Comparison of ENCODE assay signal across 12 cellular contexts in genomic region chr14:67704018-67704417, GRCh38. TPM values are rescaled to one million over a fixed set of nuclear protein-coding genes. Genes with fewer than 3 reads are reported as not detected.
A peak's percentile ranks its signal among the peaks of the same experiment; 100 is the strongest.
DNase-seq lines count a peak whose midpoint lies in the region; ATAC-seq, FAIRE-seq and TF ChIP-seq lines count a peak whose summit lies in the region.
"Had no signal": no experiment of that assay in that cellular context is flagged by ENCODE, and none has a peak within 500 bp of the region (broad histone marks: within the 10 kb centered on the region; RNA-seq: fewer than 3 reads in every experiment).

No MANE protein-coding gene starts in this region.

- POLR2A ChIA-PET in H1 (lab: Charles Lee; ENCODE audit: partially characterized antibody): interaction anchor here (0.8 to 2.5 kb wide), 4 partner anchors 9 to 163 kb away, joined by 3 to 13 read pairs (median 5); partner anchors contain the start of gene RDH11
- POLR2A ChIA-PET in Caco-2 (lab: Charles Lee): interaction anchor here (0.6 to 1.5 kb wide), 5 partner anchors 8 to 104 kb away, joined by 4 to 8 read pairs (median 5); partner anchors contain the start of genes PIGH and RDH11

- no peak overlapping the region for H2BK15ac ChIP-seq in H1 (ENCODE audit: low read length)

- WGBS in H1 (ENCODE audit: extremely low coverage in 1 of 2, insufficient coverage in 1 of 2, insufficient read length in 1 of 2, insufficient replicate concordance in 2 of 2, low coverage in 1 of 2, low lambda C conversion rate in 2 of 2, missing lambda C conversion rate in 1 of 2), 2 experiments: 68% methylated on average over 3 of the region's 3 CpGs; no CpG with 5 or more reads in 1 of the 2 experiments

- no peak overlapping the region for H2AK5ac ChIP-seq in H1 (ENCODE audit: low read depth, low read length)

- TF ChIP-seq CTCF in 22Rv1 (IDR thresholded peaks at IDR 0.05) (no peak), OCI-LY3 (IDR thresholded peaks at IDR 0.05; ENCODE audit: low read depth, low read length) (no peak), H1 (IDR thresholded peaks at IDR 0.05; ENCODE audit: control extremely low read depth in 1 of 3, insufficient read depth in 1 of 3, low read depth in 1 of 3, low read length in 3 of 3) (no peak), Caco-2 (IDR thresholded peaks at IDR 0.05; ENCODE audit: insufficient read depth in 1 of 2, low read depth in 1 of 2, low read length in 1 of 2, severe bottlenecking in 1 of 2, unreplicated experiment in 1 of 2) (no peak)

- H3K4ac ChIP-seq in H1 (replicated peaks; ENCODE audit: insufficient read length, low read depth, low read length): no peak overlapping the region

- CTCF ChIA-PET in H1 (lab: Charles Lee; ENCODE audit: partially characterized antibody) (interaction anchor here (0.6 to 6.7 kb wide), 56 partner anchors 9 to 1213 kb away, joined by 3 to 147 read pairs (median 4); partner anchors contain the start of genes ARG2, ATP6V1D, EIF2S1 and PIGH), Caco-2 (lab: Charles Lee) (interaction anchor here (0.6 to 2.2 kb wide), 29 partner anchors 9 to 1345 kb away, joined by 3 to 40 read pairs (median 5); partner anchors contain the start of genes ARG2, PIGH, PLEKHH1 and RDH11)

- H3K27ac Mint-ChIP-seq in Caco-2 (ENCODE audit: unreplicated experiment): no peak overlapping the region

- no peaks in the 10 kb centered on the region for H3K9me3 Mint-ChIP-seq in Caco-2 (ENCODE audit: unreplicated experiment)

- H3K4me3 ChIP-seq in OCI-LY3 (ENCODE audit: low read length) (peak overlapping the region; percentile 47), H1 (ENCODE audit: extremely low read depth in 1 of 4, insufficient read depth in 2 of 4, low read depth in 3 of 4, low read length in 4 of 4) (no peak overlapping the region), Caco-2 (ENCODE audit: low read depth, low read length) (no peak overlapping the region), H7 (ENCODE audit: insufficient read depth, low read depth, low read length) (no peak overlapping the region)
- H3K4me3 ChIP-seq: GM23248 had no signal

- H3K4me2 ChIP-seq in OCI-LY3 (ENCODE audit: low read length) (peak overlapping the region; percentile 63), H1 (ENCODE audit: insufficient read depth in 1 of 2, low read depth in 2 of 2, low read length in 2 of 2) (no peak overlapping the region)

- H4K91ac ChIP-seq in H1 (replicated peaks; ENCODE audit: insufficient read length, low read length): no peak overlapping the region

- no peaks in the 10 kb centered on the region for H3K27me3 Mint-ChIP-seq in Caco-2 (ENCODE audit: insufficient read depth, unreplicated experiment)

- H3K9ac ChIP-seq in OCI-LY3 (ENCODE audit: low read length) (peak overlapping the region; percentile 12; the same call in 1 of the 2 replicates), H1 (replicated peaks in 1 of 4; ENCODE audit: extremely low read depth in 1 of 4, low read depth in 3 of 4, low read length in 3 of 4) (no peak overlapping the region)
- H3K9ac ChIP-seq: GM23248 had no signal

- intact Hi-C loops in Caco-2 (cut with micrococcal nuclease; ENCODE audit: unreplicated experiment): loop anchor here (1.0 to 5.0 kb wide), 6 partner anchors 37 to 277 kb away; partner anchors contain the start of gene ARG2

- no TSS peak for BruUV-seq in Caco-2 (replicated peaks; lab: Mats Ljungman, UMichigan)

- H3K27ac ChIP-seq in 22Rv1: peak overlapping the region; percentile 51
- H3K27ac ChIP-seq in OCI-LY3 (ENCODE audit: low read length): no peak overlapping the region
- H3K27ac ChIP-seq in H1 (ENCODE audit: low read depth, low read length): no peak overlapping the region
- H3K27ac ChIP-seq: GM23248 had no signal

- TF ChIP-seq RAD21 in H1 (IDR thresholded peaks at IDR 0.05 in 1 of 2, conservative IDR thresholded peaks at IDR 0.05 in 1 of 2; ENCODE audit: low read depth in 2 of 2, low read length in 2 of 2): no peak

- H4K20me1 ChIP-seq in OCI-LY3 (ENCODE audit: insufficient read depth, low read length) (no peaks in the 10 kb centered on the region), H1 (replicated peaks in 1 of 2; ENCODE audit: control insufficient read depth in 1 of 2, insufficient read depth in 2 of 2, low read length in 2 of 2) (no peaks in the 10 kb centered on the region)

- H3K23ac ChIP-seq in H1 (ENCODE audit: insufficient read length): no peak overlapping the region

- no peak overlapping the region for H3K56ac ChIP-seq in H1 (replicated peaks; ENCODE audit: insufficient read length, low read depth, low read length)

- DNase-seq in H1 (ENCODE audit: low read depth in 1 of 2, low spot score in 2 of 2) (no peak), medulla oblongata (ENCODE audit: extremely low spot score) (peak; percentile 22), Caco-2 (no peak), GM12892 (ENCODE audit: insufficient read length) (no peak), H7 (no peak)
- DNase-seq: Right ventricle myocardium superior had no signal

- no peak overlapping the region for H3K4me3 Mint-ChIP-seq in Caco-2 (ENCODE audit: unreplicated experiment)

- H4K5ac ChIP-seq in H1 (ENCODE audit: insufficient read length, low read depth, low read length): no peak overlapping the region

- no peak overlapping the region for H2BK120ac ChIP-seq in H1 (replicated peaks; ENCODE audit: low read depth, low read length)

- FAIRE-seq in H1 (lab: Jason Lieb, UNC) (peak; percentile 24), GM12892 (lab: Jason Lieb, UNC) (no peak)
- FAIRE-seq: D721Med had no signal

- no peak for TF ChIP-seq EP300 in H1 (IDR thresholded peaks at IDR 0.05; ENCODE audit: borderline replicate concordance in 1 of 2, low read depth in 2 of 2, low read length in 2 of 2)

- H3K36me3 ChIP-seq in OCI-LY3 (replicated peaks; ENCODE audit: low read depth, low read length) (no peaks in the 10 kb centered on the region), H1 (ENCODE audit: control insufficient read depth in 2 of 4, insufficient read depth in 4 of 4, low read length in 3 of 4) (no peaks in the 10 kb centered on the region), Caco-2 (ENCODE audit: control insufficient read depth, insufficient read depth, low read length) (no peaks in the 10 kb centered on the region), H7 (replicated peaks; ENCODE audit: control insufficient read depth, insufficient read depth, low read length) (no peaks in the 10 kb centered on the region)

- H2AFZ ChIP-seq in OCI-LY3 (ENCODE audit: low read depth, low read length) (peak overlapping the region; percentile 99), H1 (ENCODE audit: low read length) (no peak overlapping the region)
- H2AFZ ChIP-seq: GM23248 had no signal

- H3K9me3 ChIP-seq in OCI-LY3 (ENCODE audit: insufficient read depth, low read length) (peaks cover 8% of the 10 kb centered on the region; the same call in 1 of the 2 replicates), H1 (ENCODE audit: insufficient read depth in 2 of 2, low read depth in 1 of 2, low read length in 1 of 2) (peaks cover 6 to 9% of the 10 kb centered on the region in 2 experiments; a peak in 2 of 4 replicates), Caco-2 (no peaks in the 10 kb centered on the region)

- no peak for ATAC-seq in HG03135 (IDR thresholded peaks at IDR 0.05; ENCODE audit: unreplicated experiment)

- TF ChIP-seq POLR2A in H1 (IDR thresholded peaks at IDR 0.05; ENCODE audit: control extremely low read depth in 1 of 2, low read depth in 2 of 2, low read length in 2 of 2) (no peak), GM12892 (IDR thresholded peaks at IDR 0.05; ENCODE audit: low read depth, low read length) (no peak)

- H3K4me1 ChIP-seq in OCI-LY3 (ENCODE audit: low read length): peaks cover 9% of the 10 kb centered on the region
- no peaks in the 10 kb centered on the region for H3K4me1 ChIP-seq in H1 (replicated peaks in 1 of 4; ENCODE audit: control insufficient read depth in 3 of 4, insufficient read depth in 4 of 4, low read length in 3 of 4)
- no peaks in the 10 kb centered on the region for H3K4me1 ChIP-seq in Caco-2

- H3K23me2 ChIP-seq in H1 (ENCODE audit: low read depth, low read length): no peaks in the 10 kb centered on the region

- H3K14ac ChIP-seq in H1 (ENCODE audit: insufficient read length): no peak overlapping the region

- H3K79me2 ChIP-seq in OCI-LY3 (ENCODE audit: low read length) (no peaks in the 10 kb centered on the region), H1 (ENCODE audit: control insufficient read depth in 1 of 2, insufficient read depth in 2 of 2, low read length in 2 of 2) (no peaks in the 10 kb centered on the region)

- no peaks in the 10 kb centered on the region for H3K4me1 Mint-ChIP-seq in Caco-2 (ENCODE audit: low read depth, unreplicated experiment)

- no peaks in the 10 kb centered on the region for H3K27me3 ChIP-seq in OCI-LY3 (ENCODE audit: low read depth, low read length)
- no peaks in the 10 kb centered on the region for H3K27me3 ChIP-seq in H1 (replicated peaks in 1 of 4; ENCODE audit: control insufficient read depth in 3 of 4, extremely low read depth in 1 of 4, insufficient read depth in 3 of 4, low read length in 3 of 4)
- H3K27me3 ChIP-seq in Caco-2 (replicated peaks; ENCODE audit: control insufficient read depth, insufficient read depth, low read length): no peaks in the 10 kb centered on the region
- H3K27me3 ChIP-seq in H7 (ENCODE audit: control insufficient read depth, insufficient read depth, low read length): no peaks in the 10 kb centered on the region

- no peak overlapping the region for H2BK20ac ChIP-seq in H1 (ENCODE audit: low read length)

- H3K36me3 Mint-ChIP-seq in Caco-2 (ENCODE audit: insufficient read depth, unreplicated experiment): no peaks in the 10 kb centered on the region

- no peak overlapping the region for H2BK5ac ChIP-seq in H1 (ENCODE audit: low read depth, low read length)

- H3K18ac ChIP-seq in H1 (ENCODE audit: extremely low read depth, low read length): no peak overlapping the region

- H2BK12ac ChIP-seq in H1 (ENCODE audit: low read depth, low read length): no peak overlapping the region

- no peaks in the 10 kb centered on the region for H3K79me1 ChIP-seq in H1 (ENCODE audit: low read depth, low read length)

- no peak overlapping the region for H4K8ac ChIP-seq in H1 (ENCODE audit: extremely low read depth, insufficient read depth, low read length)

RNA-seq across cellular contexts. Expression of gene RDH12, which starts 2.3 kb away (rescaled TPM):
- 1.1 and 1.2 TPM in 2 replicates for total RNA-seq in H1 (2021; fragmentation: NEBNext Ultra II Directional; extraction: Animal tissue kit (Norgen Biotek cat#: 25700))
- 1.3 and 1.5 TPM in 2 replicates for polyA plus RNA-seq in H1 (2011; rRNA removed)
- 2.3 TPM for polyA plus RNA-seq in H1 (2011; cell fraction: cytosol; rRNA removed)
- polyA plus RNA-seq in H1 (2011; cell fraction: nucleus; rRNA removed): 1.3 TPM
- polyA plus RNA-seq in H1 (2012, experiment 1 of 2): 0.83 to 1.6 TPM (median 1.2 TPM) in 4 replicates
- polyA plus RNA-seq in H1 (2012, experiment 2 of 2): 1.3 TPM
- polyA plus RNA-seq in H1 (2013, experiment 1 of 2): 1.3 TPM
- polyA plus RNA-seq in H1 (2013, experiment 2 of 2): 1.6 TPM
- 1.1 and 1.4 TPM in 2 replicates for polyA minus RNA-seq in H1 (2011; rRNA and poly(A)+ RNA removed)
- polyA minus RNA-seq in H1 (2011; cell fraction: cytosol; rRNA and poly(A)+ RNA removed): not detected
- 1.8 TPM for polyA minus RNA-seq in H1 (2011; cell fraction: nucleus; rRNA and poly(A)+ RNA removed)
- 0.28 TPM in 1 of 2 replicates, not detected in the other for total RNA-seq in Caco-2 (2022)
- polyA plus RNA-seq in GM12892 (2012; ENCODE audit: missing spikeins): not detected
- total RNA-seq in H7 (2014; rRNA removed; shearing (Covaris generic)): 0.48 and 1.1 TPM in 2 replicates
- total RNA-seq: GM23248; Right ventricle myocardium superior; T-helper 1 cell treated with Interleukin-12 subunit alpha and Interleukin-12 subunit beta and Interleukin-4 antibody, amounts not matched to agents 30 ng/mL and 1 ng/mL, for 36 hours had no signal
- polyA plus RNA-seq: GM23248 had no signal

RNA-seq across cellular contexts. Expression of gene RDH11, which starts 8.5 kb away (rescaled TPM):
- 104 and 112 TPM in 2 replicates for total RNA-seq in H1 (2021; fragmentation: NEBNext Ultra II Directional; extraction: Animal tissue kit (Norgen Biotek cat#: 25700))
- polyA plus RNA-seq in H1 (2011; rRNA removed): 70.6 and 117 TPM in 2 replicates
- 119 TPM for polyA plus RNA-seq in H1 (2011; cell fraction: cytosol; rRNA removed)
- polyA plus RNA-seq in H1 (2011; cell fraction: nucleus; rRNA removed): 102 TPM
- 114 to 133 TPM (median 126 TPM) in 4 replicates for polyA plus RNA-seq in H1 (2012, experiment 1 of 2)
- polyA plus RNA-seq in H1 (2012, experiment 2 of 2): 17.7 TPM
- polyA plus RNA-seq in H1 (2013, experiment 1 of 2): 244 TPM
- polyA plus RNA-seq in H1 (2013, experiment 2 of 2): 264 TPM
- 155 and 187 TPM in 2 replicates for polyA minus RNA-seq in H1 (2011; rRNA and poly(A)+ RNA removed)
- 150 TPM for polyA minus RNA-seq in H1 (2011; cell fraction: cytosol; rRNA and poly(A)+ RNA removed)
- 106 TPM for polyA minus RNA-seq in H1 (2011; cell fraction: nucleus; rRNA and poly(A)+ RNA removed)
- total RNA-seq in Caco-2 (2022): 80.2 and 83.1 TPM in 2 replicates
- polyA plus RNA-seq in GM12892 (2012; ENCODE audit: missing spikeins): 45.1 TPM
- total RNA-seq in H7 (2014; rRNA removed; shearing (Covaris generic)): 116 and 123 TPM in 2 replicates

RNA-seq across cellular contexts. Expression of gene VTI1B, which starts 29.6 kb away (rescaled TPM):
- 98.7 and 104 TPM in 2 replicates for total RNA-seq in H1 (2021; fragmentation: NEBNext Ultra II Directional; extraction: Animal tissue kit (Norgen Biotek cat#: 25700))
- polyA plus RNA-seq in H1 (2011; rRNA removed): 17.2 and 28.1 TPM in 2 replicates
- 38.5 TPM for polyA plus RNA-seq in H1 (2011; cell fraction: cytosol; rRNA removed)
- 31.0 TPM for polyA plus RNA-seq in H1 (2011; cell fraction: nucleus; rRNA removed)
- polyA plus RNA-seq in H1 (2012, experiment 1 of 2): 67.3 to 95.8 TPM (median 76.8 TPM) in 4 replicates
- 24.0 TPM for polyA plus RNA-seq in H1 (2012, experiment 2 of 2)
- 47.8 TPM for polyA plus RNA-seq in H1 (2013, experiment 1 of 2)
- 58.5 TPM for polyA plus RNA-seq in H1 (2013, experiment 2 of 2)
- 34.9 and 41.9 TPM in 2 replicates for polyA minus RNA-seq in H1 (2011; rRNA and poly(A)+ RNA removed)
- 23.3 TPM for polyA minus RNA-seq in H1 (2011; cell fraction: cytosol; rRNA and poly(A)+ RNA removed)
- 44.8 TPM for polyA minus RNA-seq in H1 (2011; cell fraction: nucleus; rRNA and poly(A)+ RNA removed)
- total RNA-seq in Caco-2 (2022): 102 and 117 TPM in 2 replicates
- polyA plus RNA-seq in GM12892 (2012; ENCODE audit: missing spikeins): 52.8 TPM
- total RNA-seq in H7 (2014; rRNA removed; shearing (Covaris generic)): 61.2 and 65.3 TPM in 2 replicates
